In the genomic region with DNA sequence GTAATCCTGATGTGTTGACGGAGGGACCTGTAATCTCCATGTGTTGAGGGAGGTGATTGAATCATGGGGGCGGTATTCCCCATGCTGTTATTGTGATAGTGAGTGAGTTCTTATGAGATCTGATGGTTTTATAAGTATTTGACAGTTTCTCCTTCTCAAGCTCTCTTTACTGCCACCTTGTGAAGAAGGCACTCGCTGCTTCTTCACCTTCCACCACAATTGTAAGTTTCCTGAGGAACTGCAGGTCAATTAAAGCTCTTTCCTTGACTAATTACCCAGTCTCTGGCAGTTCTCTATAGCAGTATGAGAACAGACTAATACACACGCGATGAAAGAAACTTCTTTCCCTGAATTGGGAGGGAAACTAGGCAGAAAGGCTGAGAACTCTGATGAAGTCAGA, we compare ENCODE assay signal across 14 cellular contexts.
A peak's percentile ranks its signal among the peaks of the same experiment; 100 is the strongest.
DNase-seq lines count a peak whose midpoint lies in the region; ATAC-seq and TF ChIP-seq lines count a peak whose summit lies in the region.
"Had no signal": no experiment of that assay in that cellular context is flagged by ENCODE, and none has a peak within 500 bp of the region (broad histone marks: within the 10 kb centered on the region; RNA-seq: fewer than 3 reads in every experiment).

No MANE protein-coding gene starts in this region.

- no peak for ATAC-seq in HG02588 (IDR thresholded peaks at IDR 0.05; ENCODE audit: unreplicated experiment)

- H3K27ac ChIP-seq in coronary artery = peak overlapping the region; percentile 49 to 54
- H3K27ac ChIP-seq: tibial nerve had no signal

- TF ChIP-seq CTCF in coronary artery (IDR thresholded peaks at IDR 0.05) (no peak), retinal pigment epithelial cell (conservative IDR thresholded peaks at IDR 0.05; ENCODE audit: low read depth, low read length) (peak; percentile 46)

- DNase-seq in DMS 273 (lab: John Stamatoyannopoulos, UW; ENCODE audit: unreplicated experiment) = peak; percentile 22
- no peak for DNase-seq in DMS 273 treated with DMSO at 0.1 percent for 48 hours (lab: John Stamatoyannopoulos, UW)
- DNase-seq in NCI-H82 (lab: John Stamatoyannopoulos, UW) = peak; percentile 65
- DNase-seq in coronary artery (ENCODE audit: low spot score) = no peak
- DNase-seq in retinal pigment epithelial cell (ENCODE audit: low read depth) = no peak
- no peak for DNase-seq in putamen (ENCODE audit: low spot score)
- DNase-seq in D341Med (ENCODE audit: low spot score) = no peak
- DNase-seq: 8988T; central memory CD4-positive, alpha-beta T cell; head of caudate nucleus; NCI-H2107; stimulated activated CD4-positive, alpha-beta T cell treated with anti-CD3 and anti-CD28 coated beads, Interleukin-4, amount 100 ng/mL, for 4 hours had no signal

- H3K4me3 ChIP-seq in coronary artery = no peak overlapping the region
- no peak overlapping the region for H3K4me3 ChIP-seq in retinal pigment epithelial cell (ENCODE audit: low read length)
- H3K4me3 ChIP-seq: tibial nerve had no signal

Comparison
In these comparisons a context has a peak if more than half of its experiments do, and no peak if none do; other contexts are left out.
1. DNase-seq: peak in DMS 273 (single experiment) and NCI-H82 (single experiment); none in DMS 273 treated with DMSO at 0.1 percent for 48 hours (single experiment), coronary artery (single experiment), retinal pigment epithelial cell (single experiment), putamen (single experiment) and D341Med (single experiment).